Comparison of ENCODE assay signal across 22 cellular contexts in the genomic region with DNA sequence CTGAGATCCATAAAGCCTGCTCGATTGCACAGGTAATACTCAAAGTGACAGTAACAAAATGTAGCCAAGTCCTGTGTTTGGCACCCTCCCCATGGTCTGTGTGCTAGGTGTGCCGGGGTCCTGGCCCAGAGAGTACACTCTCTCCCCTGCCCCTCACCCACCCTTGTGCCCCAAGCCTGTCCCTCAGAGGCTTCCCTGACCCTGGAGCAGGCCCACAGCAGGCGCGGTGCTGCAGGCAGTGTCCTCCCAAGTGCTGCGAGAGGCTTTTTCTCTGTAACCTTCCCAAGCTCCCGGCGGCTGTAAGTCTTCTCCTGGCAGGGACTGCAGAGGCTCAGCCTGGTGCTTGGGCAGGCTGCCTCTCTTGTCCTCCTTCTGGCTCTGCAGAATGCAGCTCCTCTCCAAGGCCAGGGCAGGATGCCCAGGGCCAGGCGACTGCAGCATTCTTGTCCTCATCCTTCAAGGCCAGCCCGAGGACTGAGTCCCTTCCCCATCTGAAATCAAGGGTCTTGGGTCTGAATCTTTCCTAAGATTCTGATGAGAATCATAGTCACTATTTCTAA. TPM values are rescaled to one million over a fixed set of nuclear protein-coding genes. Genes with fewer than 3 reads are reported as not detected.
DNase-seq lines count a peak whose midpoint lies in the region; ATAC-seq, FAIRE-seq and TF ChIP-seq lines count a peak whose summit lies in the region.
"Had no signal": no experiment of that assay in that cellular context is flagged by ENCODE, and none has a peak within 500 bp of the region (broad histone marks: within the 10 kb centered on the region; RNA-seq: fewer than 3 reads in every experiment).

No MANE protein-coding gene starts in this region.

- no peak overlapping the region for H3K9ac ChIP-seq in HepG2 (ENCODE audit: insufficient read depth, low read depth, low read length)

- peak; percentile 21 for DNase-seq in AG20443 (ENCODE audit: low spot score)
- DNase-seq in adrenal gland, result peak in 6 of 7 donors; percentile 25 to 66 (median 48)
- DNase-seq in HepG2 (ENCODE audit: low spot score), result no peak
- peak; percentile 64 for DNase-seq in pons (ENCODE audit: low spot score)
- DNase-seq in DMS114 treated with DMSO at 0.1 percent for 48 hours (lab: John Stamatoyannopoulos, UW; ENCODE audit: unreplicated experiment), result no peak
- DNase-seq in stomach, result no peak
- DNase-seq: AML-193; Calu3; CD4-positive, alpha-beta T cell; DND-41; GF-D8; NCI-H1436; NCI-H2081; NCI-H524 treated with DMSO at 0.1 percent for 48 hours had no signal

- intact Hi-C loops in adrenal gland (cut with DNase I) (no loop called here), HepG2 (cut with micrococcal nuclease; ENCODE audit: unreplicated experiment) (no loop called here), stomach (cut with DNase I; ENCODE audit: low total_unique reads) (no loop called here)

- no TSS peak for BruUV-seq in HepG2 (replicated peaks; lab: Mats Ljungman, UMichigan)

- in situ Hi-C loops in HepG2 (cut with HindIII; ENCODE audit: extremely low pct_ligation_motif_present, low pct_unique_long_range_greater_than_20kb), result no loop called here

- H3K9me3 ChIP-seq in adrenal gland (replicated peaks in 1 of 3) (no peaks in the 10 kb centered on the region), HepG2 (ENCODE audit: low read length) (no peaks in the 10 kb centered on the region), stomach (no peaks in the 10 kb centered on the region)
- H3K9me3 ChIP-seq: A549 had no signal

- no peak for TF ChIP-seq RAD21 in HepG2 (CRISPR knock-in tag; IDR thresholded peaks at IDR 0.05)

- 30 to 47% (median 35%) methylated on average over 8 to 9 of the region's 9 CpGs for WGBS in adrenal gland, 4 donors
- 3% methylated on average over 5 of the region's 9 CpGs for WGBS in HepG2 (ENCODE audit: low lambda C conversion rate)
- WGBS in stomach, 5 donors, result 58 to 80% (median 69%) methylated on average over 9 of the region's 9 CpGs

- no peaks in the 10 kb centered on the region for H3K27me3 ChIP-seq in adrenal gland
- peaks cover 2 to 10% of the 10 kb centered on the region in 2 experiments; a peak in 3 of 5 replicates for H3K27me3 ChIP-seq in HepG2 (ENCODE audit: control insufficient read depth in 1 of 2, insufficient read depth in 2 of 2, low read length in 2 of 2)
- no peaks in the 10 kb centered on the region for H3K27me3 ChIP-seq in stomach

- no peak for FAIRE-seq in HepG2 (lab: Jason Lieb, UNC)
- FAIRE-seq: A549, K562 had no signal

- POLR2A ChIA-PET in HepG2 (lab: Yijun Ruan, JAX), result no interaction called here

- H3K4me2 ChIP-seq in HepG2 (ENCODE audit: low read depth, low read length), result no peak overlapping the region
- H3K4me2 ChIP-seq: A549 had no signal

- no peak overlapping the region for H2AFZ ChIP-seq in HepG2 (ENCODE audit: low read length)

- no peaks in the 10 kb centered on the region for H3K36me3 ChIP-seq in adrenal gland (replicated peaks in 1 of 2)
- no peaks in the 10 kb centered on the region for H3K36me3 ChIP-seq in HepG2 (replicated peaks in 1 of 2; ENCODE audit: control insufficient read depth in 1 of 2, insufficient read depth in 2 of 2, low read length in 2 of 2)
- no peaks in the 10 kb centered on the region for H3K36me3 ChIP-seq in stomach

- no peaks in the 10 kb centered on the region for H4K20me1 ChIP-seq in HepG2 (ENCODE audit: insufficient read depth, low read length)

- CTCF ChIA-PET in HepG2 (lab: Yijun Ruan, JAX; ENCODE audit: low intra/inter-chr PET ratio, low total read pairs), result no interaction called here

- H3K4me1 ChIP-seq in adrenal gland (replicated peaks in 1 of 2) (no peaks in the 10 kb centered on the region), HepG2 (ENCODE audit: insufficient read depth, low read length) (no peaks in the 10 kb centered on the region), stomach (peaks cover 0 to 8% (median 0%) of the 10 kb centered on the region in 4 donors)
- H3K4me1 ChIP-seq: A549 had no signal

- TF ChIP-seq CTCF in adrenal gland (IDR thresholded peaks at IDR 0.05) (no peak), HepG2 (CRISPR knock-in tag; IDR thresholded peaks at IDR 0.05) (no peak), stomach (IDR thresholded peaks at IDR 0.05) (no peak)

- no peak for TF ChIP-seq EP300 in HepG2 (IDR thresholded peaks at IDR 0.05; ENCODE audit: low read depth in 2 of 2, low read length in 2 of 2)
- TF ChIP-seq EP300 in HepG2 (CRISPR knock-in tag; IDR thresholded peaks at IDR 0.05; ENCODE audit: borderline replicate concordance), result no peak
- TF ChIP-seq EP300 in stomach (IDR thresholded peaks at IDR 0.05), result no peak

- H3K4me3 ChIP-seq in adrenal gland (no peak overlapping the region), HepG2 (replicated peaks in 1 of 3; ENCODE audit: insufficient read depth in 1 of 3, low read depth in 2 of 3, low read length in 3 of 3) (no peak overlapping the region), stomach (no peak overlapping the region)
- H3K4me3 ChIP-seq: A549, K562 had no signal

- H3K27ac ChIP-seq in adrenal gland, result peak overlapping the region in 2 of 5 donors; percentile 9 to 16
- H3K27ac ChIP-seq in HepG2 (ENCODE audit: extremely low read length, insufficient read depth, low read length), result no peak overlapping the region
- H3K27ac ChIP-seq in stomach, result no peak overlapping the region
- H3K27ac ChIP-seq: A549, HL-60, RWPE1 had no signal

- ATAC-seq in HepG2 (peak; percentile 24; the same call in 1 of the 3 replicates), GM19324 (IDR thresholded peaks at IDR 0.05; ENCODE audit: low FRiP score, unreplicated experiment) (no peak), GM18517 (IDR thresholded peaks at IDR 0.05; ENCODE audit: unreplicated experiment) (no peak)
- ATAC-seq: K562 had no signal

- H3K79me2 ChIP-seq in HepG2 (ENCODE audit: insufficient read depth, low read length), result no peaks in the 10 kb centered on the region

- TF ChIP-seq POLR2A in adrenal gland (IDR thresholded peaks at IDR 0.05), result no peak
- no peak for TF ChIP-seq POLR2A in HepG2 (IDR thresholded peaks at IDR 0.05; ENCODE audit: insufficient read depth in 1 of 2, low read depth in 2 of 2, low read length in 2 of 2)
- no peak for TF ChIP-seq POLR2A in stomach (IDR thresholded peaks at IDR 0.05)

TF ChIP-seq in HepG2, 621 proteins besides CTCF, POLR2A, EP300 and RAD21 (continues in another document):
- no peak for TF ChIP-seq FOXK1 (CRISPR knock-in tag; IDR thresholded peaks at IDR 0.05; ENCODE audit: borderline replicate concordance, low read depth)
- TF ChIP-seq ZFP37 (CRISPR knock-in tag; IDR thresholded peaks at IDR 0.05; ENCODE audit: borderline replicate concordance), result no peak

RNA-seq across cellular contexts. Expression of gene RFPL1, which starts 15.9 kb away (rescaled TPM):
- not detected for total RNA-seq in adrenal gland
- not detected for polyA plus RNA-seq in adrenal gland
- total RNA-seq in HepG2 (2016; rRNA removed; fragmentation: Illumina TruSeq; extraction: Trizol), result not detected in 2 replicates
- not detected in 2 replicates for total RNA-seq in HepG2 (2016; cell fraction: cytosol; rRNA removed; fragmentation: Illumina TruSeq; extraction: Trizol; ENCODE audit: low read depth)
- total RNA-seq in HepG2 (2016; cell fraction: insoluble cytoplasmic fraction; rRNA removed; fragmentation: Illumina TruSeq; extraction: Trizol), result not detected in 2 replicates
- not detected in 2 replicates for total RNA-seq in HepG2 (2016; cell fraction: membrane; rRNA removed; fragmentation: Illumina TruSeq; extraction: Trizol)
- total RNA-seq in HepG2 (2016; cell fraction: nucleus; rRNA removed; fragmentation: Illumina TruSeq; extraction: Trizol), result not detected in 2 replicates
- polyA plus RNA-seq in HepG2 (2011; rRNA removed), result not detected in 2 replicates
- polyA plus RNA-seq in HepG2 (2011; cell fraction: cytosol; rRNA removed), result not detected in 2 replicates
- not detected in 2 replicates for polyA plus RNA-seq in HepG2 (2011; cell fraction: nucleus; rRNA removed)
- polyA plus RNA-seq in HepG2 (2012), result not detected in 2 replicates
- polyA plus RNA-seq in HepG2 (2016; cell fraction: cytosol; fragmentation: Illumina TruSeq; extraction: Trizol; ENCODE audit: low read depth), result not detected in 2 replicates
- not detected in 2 replicates for polyA plus RNA-seq in HepG2 (2016; cell fraction: insoluble cytoplasmic fraction; fragmentation: Illumina TruSeq; extraction: Trizol; ENCODE audit: low read depth)
- polyA plus RNA-seq in HepG2 (2016; cell fraction: membrane; fragmentation: Illumina TruSeq; extraction: Trizol; ENCODE audit: low read depth), result not detected in 2 replicates
- not detected in 2 replicates for polyA plus RNA-seq in HepG2 (2016; cell fraction: nucleus; fragmentation: Illumina TruSeq; extraction: Trizol; ENCODE audit: insufficient read depth, low read depth)
- polyA minus RNA-seq in HepG2 (2011; rRNA and poly(A)+ RNA removed; ENCODE audit: low replicate concordance), result not detected in 2 replicates
- not detected in 2 replicates for polyA minus RNA-seq in HepG2 (2011; cell fraction: cytosol; rRNA and poly(A)+ RNA removed)
- not detected in 2 replicates for polyA minus RNA-seq in HepG2 (2011; cell fraction: nucleus; rRNA and poly(A)+ RNA removed)
- total RNA-seq in stomach, result not detected
- polyA plus RNA-seq in stomach, result not detected
- total RNA-seq: Calu3; CD4-positive, alpha-beta T cell; K562; OCI-LY7 had no signal
- polyA plus RNA-seq: A549, K562 had no signal

RNA-seq across cellular contexts. Expression of gene NEFH, which starts 25.8 kb away (rescaled TPM):
- total RNA-seq in adrenal gland (10 to 100 TPM; 18.6 to 35.6 (median 22.0) TPM), HepG2 (2016; rRNA removed; fragmentation: Illumina TruSeq; extraction: Trizol) (not detected in 2 replicates), stomach (1 to 10 TPM in 1 of 5 donors, under 1 TPM in 2, not detected in 2; 0.14 to 2.7 (median 0.92) TPM)
- polyA plus RNA-seq in adrenal gland (10 to 100 TPM; 11.9 to 81.1 (median 19.5) TPM), HepG2 (2011; rRNA removed) (not detected in 2 replicates), stomach (under 1 TPM in 2 of 3 donors, not detected in 1; 0.25 to 0.43 TPM)
- not detected in 2 replicates for total RNA-seq in HepG2 (2016; cell fraction: cytosol; rRNA removed; fragmentation: Illumina TruSeq; extraction: Trizol; ENCODE audit: low read depth)
- not detected in 2 replicates for total RNA-seq in HepG2 (2016; cell fraction: insoluble cytoplasmic fraction; rRNA removed; fragmentation: Illumina TruSeq; extraction: Trizol)
- not detected in 2 replicates for total RNA-seq in HepG2 (2016; cell fraction: membrane; rRNA removed; fragmentation: Illumina TruSeq; extraction: Trizol)
- total RNA-seq in HepG2 (2016; cell fraction: nucleus; rRNA removed; fragmentation: Illumina TruSeq; extraction: Trizol), result not detected in 2 replicates
- not detected in 2 replicates for polyA plus RNA-seq in HepG2 (2011; cell fraction: cytosol; rRNA removed)
- polyA plus RNA-seq in HepG2 (2011; cell fraction: nucleus; rRNA removed), result not detected in 2 replicates
- polyA plus RNA-seq in HepG2 (2012), result not detected in 2 replicates
- polyA plus RNA-seq in HepG2 (2016; cell fraction: cytosol; fragmentation: Illumina TruSeq; extraction: Trizol; ENCODE audit: low read depth), result not detected in 2 replicates
- polyA plus RNA-seq in HepG2 (2016; cell fraction: insoluble cytoplasmic fraction; fragmentation: Illumina TruSeq; extraction: Trizol; ENCODE audit: low read depth), result not detected in 2 replicates
- polyA plus RNA-seq in HepG2 (2016; cell fraction: membrane; fragmentation: Illumina TruSeq; extraction: Trizol; ENCODE audit: low read depth), result not detected in 2 replicates
- not detected in 2 replicates for polyA plus RNA-seq in HepG2 (2016; cell fraction: nucleus; fragmentation: Illumina TruSeq; extraction: Trizol; ENCODE audit: insufficient read depth, low read depth)
- polyA minus RNA-seq in HepG2 (2011; rRNA and poly(A)+ RNA removed; ENCODE audit: low replicate concordance), result 0.12 TPM in 1 of 2 replicates, not detected in the other
- polyA minus RNA-seq in HepG2 (2011; cell fraction: cytosol; rRNA and poly(A)+ RNA removed), result not detected in 2 replicates
- not detected in 2 replicates for polyA minus RNA-seq in HepG2 (2011; cell fraction: nucleus; rRNA and poly(A)+ RNA removed)
- total RNA-seq: Calu3, H4, OCI-LY7 had no signal

Comparison
In these comparisons a context has a peak if more than half of its experiments do, and no peak if none do; other contexts are left out.
1. DNase-seq: peak in AG20443 (single experiment), adrenal gland (6 of 7) and pons (single experiment); none in HepG2 (single experiment), DMS114 treated with DMSO at 0.1 percent for 48 hours (single experiment) and stomach (single experiment).
2. RNA of gene NEFH, which starts 25.8 kb away (total RNA-seq): 18.6 to 35.6 TPM in adrenal gland; 0.14 to 2.7 TPM in stomach and not detected in HepG2; every median in the first group is over 4 times any median in the second.